In genomic region chrX:43939187-43939926, GRCh38 we compare ENCODE assay signal across 14 cellular contexts. TPM values are rescaled to one million over a fixed set of nuclear protein-coding genes. Genes with fewer than 3 reads are reported as not detected.
A peak's percentile ranks its signal among the peaks of the same experiment; 100 is the strongest.
DNase-seq lines count a peak whose midpoint lies in the region; ATAC-seq, FAIRE-seq and TF ChIP-seq lines count a peak whose summit lies in the region.
"Had no signal": no experiment of that assay in that cellular context is flagged by ENCODE, and none has a peak within 500 bp of the region (broad histone marks: within the 10 kb centered on the region; RNA-seq: fewer than 3 reads in every experiment).

No MANE protein-coding gene starts in this region.

- H3K4me3 ChIP-seq in A673 (ENCODE audit: low read depth, low read length, poor library complexity, severe bottlenecking) (no peak overlapping the region), kidney (ENCODE audit: low read length in 2 of 2) (no peak overlapping the region)
- H3K4me3 ChIP-seq: dorsolateral prefrontal cortex, upper lobe of left lung had no signal

- H3K27ac Mint-ChIP-seq in chondrocyte (ENCODE audit: unreplicated experiment) = no peak overlapping the region

- H3K4me1 ChIP-seq in A673 (ENCODE audit: insufficient read depth, low read length, poor library complexity, severe bottlenecking) (no peaks in the 10 kb centered on the region), kidney (ENCODE audit: control insufficient read depth in 1 of 2, insufficient read depth in 1 of 2, low read depth in 1 of 2, low read length in 2 of 2) (no peaks in the 10 kb centered on the region)
- H3K4me1 ChIP-seq: parathyroid adenoma, upper lobe of left lung had no signal

- H3K27ac ChIP-seq in A673 (ENCODE audit: low read depth, low read length, poor library complexity, severe bottlenecking) (no peak overlapping the region), kidney (ENCODE audit: low read depth in 2 of 2, low read length in 2 of 2) (no peak overlapping the region)
- H3K27ac ChIP-seq: dorsolateral prefrontal cortex, parathyroid adenoma, upper lobe of left lung had no signal

- H3K36me3 Mint-ChIP-seq in chondrocyte (ENCODE audit: low read depth) = no peaks in the 10 kb centered on the region

- peaks cover 4% of the 10 kb centered on the region for H3K27me3 ChIP-seq in A673 (replicated peaks; ENCODE audit: insufficient read depth, low read depth, low read length, poor library complexity)
- H3K27me3 ChIP-seq: upper lobe of left lung had no signal

- FAIRE-seq in kidney (lab: Jason Lieb, UNC) = peak; percentile 6

- DNase-seq in A673 (ENCODE audit: low spot score) (peak; percentile 16), chondrocyte (ENCODE audit: low spot score) (no peak), kidney (no peak), D341Med (ENCODE audit: low spot score) (no peak), OCI-M2 (lab: John Stamatoyannopoulos, UW; ENCODE audit: unreplicated experiment) (no peak), NCI-H1417 treated with DMSO at 0.1 percent for 48 hours (lab: John Stamatoyannopoulos, UW) (no peak)
- DNase-seq: activated CD4-positive, alpha-beta T cell treated with anti-CD3 and anti-CD28 coated beads for 1 hour; DMS79 treated with DMSO at 0.1 percent for 48 hours; dorsolateral prefrontal cortex; stimulated activated CD8-positive, alpha-beta memory T cell treated with anti-CD3 and anti-CD28 coated beads, Interleukin-4, amount 100 ng/mL, for 48 hours; upper lobe of left lung had no signal

- CTCF ChIA-PET in A673 (lab: Charles Lee) = interaction anchor here (0.6 kb wide), 1 partner anchor 1294 kb away, joined by 3 read pairs; no protein-coding TSS in a partner anchor

- peaks cover 3% of the 10 kb centered on the region for H3K27me3 Mint-ChIP-seq in chondrocyte (ENCODE audit: low read depth)

- no peak overlapping the region for H3K4me3 Mint-ChIP-seq in chondrocyte (ENCODE audit: unreplicated experiment)

- peaks cover 6% of the 10 kb centered on the region for H3K4me1 Mint-ChIP-seq in chondrocyte (ENCODE audit: low read depth)

- H3K9me3 Mint-ChIP-seq in chondrocyte (ENCODE audit: low read depth) = peaks cover 2% of the 10 kb centered on the region

- POLR2A ChIA-PET in A673 (lab: Charles Lee; ENCODE audit: low non-redundant PET) = no interaction called here

- no peaks in the 10 kb centered on the region for H3K36me3 ChIP-seq in A673 (ENCODE audit: insufficient read depth, low read length, poor library complexity, severe bottlenecking)
- no peaks in the 10 kb centered on the region for H3K36me3 ChIP-seq in kidney (ENCODE audit: control insufficient read depth in 1 of 2, insufficient read depth in 2 of 2, low read length in 2 of 2)
- H3K36me3 ChIP-seq: upper lobe of left lung had no signal

- no peak overlapping the region for H3K9ac ChIP-seq in kidney (ENCODE audit: low read length in 2 of 2)
- H3K9ac ChIP-seq: parathyroid adenoma had no signal

- H3K9me3 ChIP-seq in A673 (ENCODE audit: low read depth, low read length, poor library complexity, severe bottlenecking) = no peaks in the 10 kb centered on the region
- H3K9me3 ChIP-seq in kidney (ENCODE audit: control insufficient read depth in 1 of 2, low read length in 2 of 2) = no peaks in the 10 kb centered on the region
- H3K9me3 ChIP-seq: upper lobe of left lung had no signal

- intact Hi-C loops in A673 (cut with micrococcal nuclease; ENCODE audit: unreplicated experiment) (loop anchor here (2.0 kb wide), 1 partner anchor 103 kb away; no protein-coding TSS in a partner anchor), kidney (cut with DNase I) (no loop called here)

- peak; percentile 27; the same call in 1 of the 2 replicates for TF ChIP-seq CTCF in A673 (conservative IDR thresholded peaks at IDR 0.05; ENCODE audit: low read depth, low read length)
- TF ChIP-seq CTCF in LNCAP (IDR thresholded peaks at IDR 0.05) = peak; percentile 24; the same call in 1 of the 2 replicates
- TF ChIP-seq CTCF in chondrocyte (IDR thresholded peaks at IDR 0.05) = peak; percentile 66
- TF ChIP-seq CTCF in kidney (IDR thresholded peaks at IDR 0.05; ENCODE audit: borderline replicate concordance, extremely low read depth, insufficient read depth) = no peak

- no TSS peak for BruUV-seq in A673 (replicated peaks; lab: Mats Ljungman, UMichigan)

- no peak for ATAC-seq in GM18867 (IDR thresholded peaks at IDR 0.05; ENCODE audit: unreplicated experiment)

RNA-seq across cellular contexts. Expression of gene NDP, which starts 33.8 kb away (rescaled TPM):
- total RNA-seq in A673 (2021) (not detected in 2 replicates), chondrocyte (1.5 to 1.7 TPM in 2 of 3 replicates, not detected in the other), kidney (not detected)
- not detected for polyA plus RNA-seq in kidney (ENCODE audit: insufficient read depth, low read depth, low replicate concordance)
- total RNA-seq: upper lobe of left lung had no signal

RNA-seq across cellular contexts. Expression of gene MAOB, which starts 57.1 kb away (rescaled TPM):
- not detected in 2 replicates for total RNA-seq in A673 (2021)
- total RNA-seq in chondrocyte = 0.36 to 3.2 TPM (median 2.9 TPM) in 3 replicates
- total RNA-seq in kidney = 58.5 TPM
- 91.8 TPM for polyA plus RNA-seq in kidney (ENCODE audit: insufficient read depth, low read depth, low replicate concordance)

Comparison
In these comparisons a context has a peak if more than half of its experiments do, and no peak if none do; other contexts are left out.
1. RNA of gene MAOB, which starts 57.1 kb away (total RNA-seq): 58.5 TPM in kidney (single experiment); 0.36 to 3.2 TPM in chondrocyte and not detected in A673; every median in the first group is over 10 times any median in the second.